In genomic region chr9:80522465-80522864, GRCh38 we compare ENCODE assay signal across 14 cellular contexts.
DNase-seq lines count a peak whose midpoint lies in the region; ATAC-seq, FAIRE-seq and TF ChIP-seq lines count a peak whose summit lies in the region.
"Had no signal": no experiment of that assay in that cellular context is flagged by ENCODE, and none has a peak within 500 bp of the region (broad histone marks: within the 10 kb centered on the region; RNA-seq: fewer than 3 reads in every experiment).

No MANE protein-coding gene starts in this region.

- no peak overlapping the region for H3K14ac ChIP-seq in IMR-90 (replicated peaks; ENCODE audit: low read depth, low read length)

- no peak overlapping the region; the same call in 1 of the 2 replicates for H4K91ac ChIP-seq in IMR-90 (ENCODE audit: insufficient read depth, low read depth, low read length)

- H3K27me3 ChIP-seq in IMR-90 (ENCODE audit: control insufficient read depth, insufficient read depth, low read length), result no peaks in the 10 kb centered on the region
- no peaks in the 10 kb centered on the region for H3K27me3 ChIP-seq in astrocyte (ENCODE audit: insufficient read depth, low read length)
- H3K27me3 ChIP-seq: BE2C had no signal

- BruUV-seq in IMR-90 (replicated peaks; lab: Mats Ljungman, UMichigan), result no TSS peak

- POLR2A ChIA-PET in IMR-90 (lab: Charles Lee; ENCODE audit: unreplicated experiment), result no interaction called here

- no peak overlapping the region for H2BK15ac ChIP-seq in IMR-90 (ENCODE audit: low read depth, low read length)

- H3K4me2 ChIP-seq in IMR-90 (ENCODE audit: low read depth, low read length) (no peak overlapping the region), astrocyte (ENCODE audit: low read length) (no peak overlapping the region)
- H3K4me2 ChIP-seq: A549 had no signal

- no peaks in the 10 kb centered on the region for H3K79me1 ChIP-seq in IMR-90 (ENCODE audit: low read depth in 1 of 2, low read length in 2 of 2)

- no peak overlapping the region for H4K8ac ChIP-seq in IMR-90 (ENCODE audit: low read depth in 2 of 2, low read length in 2 of 2)

- no peaks in the 10 kb centered on the region for H3K4me1 Mint-ChIP-seq in astrocyte (ENCODE audit: low read depth, unreplicated experiment)
- H3K4me1 Mint-ChIP-seq: CD4-positive, alpha-beta memory T cell had no signal

- no peak overlapping the region for H4K5ac ChIP-seq in IMR-90 (ENCODE audit: low read depth, low read length)

- no peak overlapping the region for H3K4me3 ChIP-seq in IMR-90 (ENCODE audit: insufficient read depth, low read depth, low read length)
- H3K4me3 ChIP-seq in astrocyte (ENCODE audit: insufficient read depth, low read depth, low read length), result no peak overlapping the region
- H3K4me3 ChIP-seq: A549 had no signal

- H4K20me1 ChIP-seq in IMR-90 (ENCODE audit: insufficient read depth, low read length), result no peaks in the 10 kb centered on the region
- no peaks in the 10 kb centered on the region for H4K20me1 ChIP-seq in astrocyte (ENCODE audit: insufficient read depth, low read length)

- H3K56ac ChIP-seq in IMR-90 (ENCODE audit: extremely low read depth, insufficient read depth, low read length), result no peak overlapping the region

- H3K27me3 Mint-ChIP-seq in astrocyte (ENCODE audit: low read depth, unreplicated experiment), result no peaks in the 10 kb centered on the region
- H3K27me3 Mint-ChIP-seq: CD4-positive, alpha-beta memory T cell had no signal

- H3K9ac ChIP-seq in IMR-90 (ENCODE audit: low read depth, low read length) (no peak overlapping the region), astrocyte (ENCODE audit: low read length) (no peak overlapping the region)

- no peak for TF ChIP-seq POLR2A in IMR-90 (IDR thresholded peaks at IDR 0.05; ENCODE audit: low read depth, low read length)

- intact Hi-C loops in IMR-90 (cut with micrococcal nuclease), result no loop called here

- dilution Hi-C loops in IMR-90 (cut with HindIII; ENCODE audit: low sequenced_read_pairs, unreplicated experiment), result no loop called here

- no peaks in the 10 kb centered on the region for H3K79me2 ChIP-seq in astrocyte (ENCODE audit: insufficient read depth, low read length)

- H3K27ac Mint-ChIP-seq in astrocyte (ENCODE audit: unreplicated experiment), result no peak overlapping the region
- H3K27ac Mint-ChIP-seq: CD4-positive, alpha-beta memory T cell had no signal

- H3K4me1 ChIP-seq in IMR-90 (ENCODE audit: control insufficient read depth, insufficient read depth, low read length) (no peaks in the 10 kb centered on the region), astrocyte (ENCODE audit: insufficient read depth, low read length) (no peaks in the 10 kb centered on the region)
- H3K4me1 ChIP-seq: A549, BE2C had no signal

- H2BK120ac ChIP-seq in IMR-90 (ENCODE audit: low read depth, low read length), result peak overlapping the region; percentile 13; the same call in 1 of the 2 replicates

- H3K27ac ChIP-seq in IMR-90 (ENCODE audit: insufficient read depth, low read length), result no peak overlapping the region
- no peak overlapping the region for H3K27ac ChIP-seq in astrocyte (ENCODE audit: low read depth, low read length)
- H3K27ac ChIP-seq: A549, C4-2B had no signal

- ATAC-seq in IMR-90 (ENCODE audit: low read depth) (peak; percentile 59), HG03045 (IDR thresholded peaks at IDR 0.05; ENCODE audit: unreplicated experiment) (no peak)
- ATAC-seq: A549 had no signal

- no peak overlapping the region for H3K4ac ChIP-seq in IMR-90 (ENCODE audit: low read depth, low read length)

- FAIRE-seq in astrocyte (lab: Jason Lieb, UNC), result peak; percentile 72
- FAIRE-seq: A549, GM19239 had no signal

- no peak overlapping the region for H3K4me3 Mint-ChIP-seq in astrocyte (ENCODE audit: unreplicated experiment)
- H3K4me3 Mint-ChIP-seq: CD4-positive, alpha-beta memory T cell had no signal

- H2AK5ac ChIP-seq in IMR-90 (ENCODE audit: low read depth, low read length), result no peak overlapping the region

- no peaks in the 10 kb centered on the region for H3K36me3 Mint-ChIP-seq in astrocyte (ENCODE audit: low read depth, unreplicated experiment)
- H3K36me3 Mint-ChIP-seq: CD4-positive, alpha-beta memory T cell had no signal

- no peak overlapping the region for H2BK5ac ChIP-seq in IMR-90 (ENCODE audit: low read depth, low read length, poor library complexity, severe bottlenecking)

- TF ChIP-seq CTCF in IMR-90 (conservative IDR thresholded peaks at IDR 0.05; ENCODE audit: low read depth, low read length) (no peak), astrocyte (IDR thresholded peaks at IDR 0.05; ENCODE audit: insufficient read depth, low read depth, low read length) (no peak)

- H3K9me3 ChIP-seq in IMR-90 (ENCODE audit: control insufficient read depth, insufficient read depth, low read length) (0 out of 2 replicates have a peak, but pooled peaks cover 4% of the 10 kb centered on the region), astrocyte (ENCODE audit: insufficient read depth, low read depth, low read length) (no peaks in the 10 kb centered on the region)
- H3K9me3 ChIP-seq: A549, BE2C had no signal

- H3K36me3 ChIP-seq in IMR-90 (ENCODE audit: control insufficient read depth, insufficient read depth, low read length) (no peaks in the 10 kb centered on the region), astrocyte (ENCODE audit: insufficient read depth, low read length) (no peaks in the 10 kb centered on the region)
- H3K36me3 ChIP-seq: BE2C had no signal

- H2AK9ac ChIP-seq in IMR-90 (replicated peaks; ENCODE audit: low read depth, low read length, poor library complexity), result no peak overlapping the region

- in situ Hi-C loops in IMR-90 (cut with MboI; ENCODE audit: low sequenced_read_pairs), result no loop called here

- CTCF ChIA-PET in IMR-90 (lab: Yijun Ruan, JAX), result no interaction called here

- H3K18ac ChIP-seq in IMR-90 (ENCODE audit: low read depth, low read length), result no peak overlapping the region

- H2AFZ ChIP-seq in IMR-90 (replicated peaks; ENCODE audit: low read length, poor library complexity) (no peak overlapping the region), astrocyte (ENCODE audit: low read depth, low read length) (no peak overlapping the region)

- DNase-seq in IMR-90, result peak; percentile 11
- DNase-seq in astrocyte (ENCODE audit: low read depth), result peak; percentile 1
- peak; percentile 53 for DNase-seq in iris pigment epithelial cell (ENCODE audit: low read depth)
- no peak for DNase-seq in central memory CD4-positive, alpha-beta T cell
- no peak for DNase-seq in DMS 273 (lab: John Stamatoyannopoulos, UW; ENCODE audit: unreplicated experiment)
- DNase-seq: BE2C; CD4-positive, alpha-beta memory T cell; DMS153; DMS79 treated with DMSO at 0.1 percent for 48 hours; GF-D8 had no signal

- H3K23ac ChIP-seq in IMR-90 (ENCODE audit: low read depth, low read length), result no peak overlapping the region

- H3K9me1 ChIP-seq in IMR-90 (ENCODE audit: insufficient read depth, low read length), result no peaks in the 10 kb centered on the region

- no CpG with 5 or more reads among the region's 3 CpGs for WGBS in IMR-90 (ENCODE audit: extremely low coverage in 2 of 2, insufficient read length in 1 of 2), 2 experiments

- H3K9me3 Mint-ChIP-seq in astrocyte (ENCODE audit: unreplicated experiment), result peaks cover 10% of the 10 kb centered on the region

- no peak overlapping the region for H2BK20ac ChIP-seq in IMR-90 (ENCODE audit: low read depth, low read length)

- no peak for TF ChIP-seq RAD21 in IMR-90 (IDR thresholded peaks at IDR 0.05; ENCODE audit: low read length)

TF ChIP-seq in IMR-90, 13 proteins besides CTCF, POLR2A, EP300 and RAD21:
- no peak for TF ChIP-seq RCOR1 (IDR thresholded peaks at IDR 0.05; ENCODE audit: insufficient replicate concordance, low read length)
- TF ChIP-seq MAZ (IDR thresholded peaks at IDR 0.05; ENCODE audit: borderline replicate concordance, low read depth, low read length), result no peak
- TF ChIP-seq SMC3 (IDR thresholded peaks at IDR 0.05; ENCODE audit: low read depth, low read length), result no peak
- no peak for TF ChIP-seq MXI1 (IDR thresholded peaks at IDR 0.05; ENCODE audit: borderline replicate concordance, low read depth, low read length)
- no peak for TF ChIP-seq NFE2L2 (IDR thresholded peaks at IDR 0.05; ENCODE audit: low read depth, low read length)

Comparison
In these comparisons a context has a peak if more than half of its experiments do, and no peak if none do; other contexts are left out.
1. DNase-seq: peak in IMR-90 (single experiment), astrocyte (single experiment) and iris pigment epithelial cell (single experiment); none in central memory CD4-positive, alpha-beta T cell (single experiment) and DMS 273 (single experiment).